Comparison of ENCODE assay signal across 8 cellular contexts in genomic region chr15:75348034-75348562, GRCh38. TPM values are rescaled to one million over a fixed set of nuclear protein-coding genes. Genes with fewer than 3 reads are reported as not detected.
DNase-seq lines count a peak whose midpoint lies in the region; ATAC-seq and TF ChIP-seq lines count a peak whose summit lies in the region.

No MANE protein-coding gene starts in this region.

- no peak overlapping the region for H2BK12ac ChIP-seq in trophoblast cell (ENCODE audit: low read length)

- no peak overlapping the region for H2BK5ac ChIP-seq in trophoblast cell (ENCODE audit: low read depth, low read length, poor library complexity)

- peak overlapping the region; percentile 17 for H3K4ac ChIP-seq in trophoblast cell (ENCODE audit: low read depth, low read length)

- H3K27ac ChIP-seq in foreskin keratinocyte (peak overlapping the region; percentile 43), trophoblast cell (ENCODE audit: low read depth, low read length) (no peak overlapping the region)

- H3K4me1 Mint-ChIP-seq in T-cell, result peaks cover 30 to 40% (median 31%) of the 10 kb centered on the region in 3 donors

- H3K79me1 ChIP-seq in trophoblast cell (ENCODE audit: low read length), result peaks cover 5% of the 10 kb centered on the region

- H3K4me3 Mint-ChIP-seq in T-cell, result peak overlapping the region; percentile 78 to 90 (median 85)

- ATAC-seq in T-cell (replicated peaks in 1 of 4), result peak in 2 of 4 experiments; percentile 8 to 20
- ATAC-seq in foreskin keratinocyte, result peak; percentile 21

- peak overlapping the region; percentile 81 for H3K4me2 ChIP-seq in trophoblast cell (ENCODE audit: low read length)

- H3K79me2 ChIP-seq in trophoblast cell (ENCODE audit: control insufficient read depth, insufficient read depth, low read length, poor library complexity), result peaks cover 5% of the 10 kb centered on the region

- peak overlapping the region; percentile 85 for H4K8ac ChIP-seq in trophoblast cell (ENCODE audit: low read depth, low read length)

- no peak for TF ChIP-seq CTCF in foreskin keratinocyte (conservative IDR thresholded peaks at IDR 0.05)

- peak overlapping the region; percentile 32 for H2BK120ac ChIP-seq in trophoblast cell (ENCODE audit: insufficient read depth, low read length, poor library complexity)

- H4K12ac ChIP-seq in trophoblast cell (ENCODE audit: low read depth, low read length), result peak overlapping the region; percentile 77

- peak overlapping the region; percentile 57 for H3K9ac ChIP-seq in trophoblast cell (ENCODE audit: low read length)

- peak overlapping the region; percentile 64 for H3K14ac ChIP-seq in trophoblast cell (ENCODE audit: low read length)

- peak overlapping the region; percentile 68 for H3K18ac ChIP-seq in trophoblast cell (ENCODE audit: low read length)

- WGBS in trophoblast cell (ENCODE audit: extremely low coverage, insufficient coverage, insufficient read length), result no CpG with 5 or more reads among the region's 45 CpGs

- POLR2A ChIA-PET in T-cell (lab: Charles Lee), result interaction anchor here in 1 of 2 donors (0.6 to 0.9 kb wide), 2 partner anchors 20 to 104 kb away, joined by 3 to 5 read pairs; partner anchors contain the start of genes MAN2C1 and SIN3A

- H3K27me3 ChIP-seq in foreskin keratinocyte (peaks cover 6% of the 10 kb centered on the region), trophoblast cell (ENCODE audit: insufficient read depth, low read length) (peaks cover 14% of the 10 kb centered on the region)

- H3K27ac Mint-ChIP-seq in T-cell, result peak overlapping the region in 1 of 2 donors; percentile 55

- peak overlapping the region; percentile 66 for H3K4me3 ChIP-seq in trophoblast cell (ENCODE audit: low read depth, low read length)

- H3K36me3 Mint-ChIP-seq in T-cell, result peaks cover 7% of the 10 kb centered on the region

- H3K23ac ChIP-seq in trophoblast cell (ENCODE audit: low read length), result no peak overlapping the region

- no peak overlapping the region for H2AK5ac ChIP-seq in trophoblast cell (ENCODE audit: low read length)

- CTCF ChIA-PET in T-cell (lab: Charles Lee), result interaction anchor here (0.6 to 2.4 kb wide), 2 partner anchors 20 to 519 kb away, joined by 7 to 9 read pairs; partner anchors contain the start of gene MAN2C1 (in 1 of the 2)

- DNase-seq in GM03348 (ENCODE audit: low spot score) (peak; percentile 70), T-cell (no peak), foreskin keratinocyte (no peak), trophoblast cell (peak in 1 of 2 donors; percentile 2), NCI-H2227 treated with DMSO at 0.1 percent for 48 hours (lab: John Stamatoyannopoulos, UW) (no peak)
- no peak for DNase-seq in stimulated activated CD4-positive, alpha-beta T cell treated with anti-CD3 and anti-CD28 coated beads, Interleukin-2, amount 100 ng/mL, for 24 hours
- DNase-seq in activated CD4-positive, alpha-beta T cell treated with anti-CD3 and anti-CD28 coated beads, Interleukin-2, amount 50 U/mL, for 1 hour, result no peak
- DNase-seq in activated CD4-positive, alpha-beta T cell treated with anti-CD3 and anti-CD28 coated beads for 4 hours, result no peak

- H2AFZ ChIP-seq in trophoblast cell (ENCODE audit: insufficient read depth, low read length, poor library complexity), result peak overlapping the region; percentile 86

- H3K36me3 ChIP-seq in trophoblast cell (ENCODE audit: control insufficient read depth in 1 of 2, insufficient read depth in 2 of 2, low read length in 2 of 2), result no peaks in the 10 kb centered on the region

- H3K9me3 Mint-ChIP-seq in T-cell, result peaks cover 5 to 12% (median 7%) of the 10 kb centered on the region in 3 donors

- H3K4me1 ChIP-seq in foreskin keratinocyte, result no peaks in the 10 kb centered on the region
- peaks cover 5 to 12% of the 10 kb centered on the region in 2 experiments for H3K4me1 ChIP-seq in trophoblast cell (ENCODE audit: control insufficient read depth in 1 of 2, insufficient read depth in 2 of 2, low read length in 2 of 2)

- H3K27me3 Mint-ChIP-seq in T-cell, result no peaks in the 10 kb centered on the region

- peak overlapping the region; percentile 64 for H4K91ac ChIP-seq in trophoblast cell (ENCODE audit: low read depth, low read length)

- H3K9me3 ChIP-seq in trophoblast cell (ENCODE audit: insufficient read depth, low read depth, low read length), result peaks cover 5% of the 10 kb centered on the region

RNA-seq across cellular contexts. Expression of gene NEIL1, which starts 1.3 kb away (rescaled TPM):
- total RNA-seq in T-cell, result 10 to 100 TPM; 11.9 to 35.0 (median 15.1) TPM
- 6.2 and 7.3 TPM in 2 replicates for total RNA-seq in foreskin keratinocyte
- 6.4 and 7.4 TPM in 2 replicates for polyA plus RNA-seq in foreskin keratinocyte
- 4.2 and 5.1 TPM in 2 replicates for polyA plus RNA-seq in trophoblast cell (2013)

RNA-seq across cellular contexts. Expression of gene COMMD4, which starts 12.2 kb away (rescaled TPM):
- total RNA-seq in T-cell (10 to 100 TPM; 25.0 to 38.7 (median 34.2) TPM), foreskin keratinocyte (85.2 and 85.7 TPM in 2 replicates)
- polyA plus RNA-seq in foreskin keratinocyte, result 122 and 125 TPM in 2 replicates
- polyA plus RNA-seq in trophoblast cell (2013), result 66.2 and 66.8 TPM in 2 replicates

RNA-seq across cellular contexts. Expression of gene MAN2C1, which starts 20.3 kb away (rescaled TPM):
- 100 to 1,000 TPM; 357 to 529 (median 447) TPM for total RNA-seq in T-cell
- total RNA-seq in foreskin keratinocyte, result 73.8 and 74.1 TPM in 2 replicates
- 42.8 and 45.7 TPM in 2 replicates for polyA plus RNA-seq in foreskin keratinocyte
- polyA plus RNA-seq in trophoblast cell (2013), result 35.1 and 37.3 TPM in 2 replicates
